ENCODE assay signal across 29 cellular contexts in genomic region chr12:131529196-131530040, GRCh38.
"Had no signal": no experiment of that assay in that cellular context is flagged by ENCODE, and none has a peak within 500 bp of the region (broad histone marks: within the 10 kb centered on the region; RNA-seq: fewer than 3 reads in every experiment).

No MANE protein-coding gene starts in this region.

- H3K4me1 ChIP-seq: parathyroid adenoma, psoas muscle, sigmoid colon, thyroid gland, upper lobe of left lung, vagina had no signal

- ATAC-seq: left colon; psoas muscle; stimulated activated memory B cell treated with anti-CD40 and anti-IgM and Interleukin-4, amounts not matched to agents 10 μg/mL and 1 μg/mL and 100 μg/mL, for 72 hours; stimulated activated naive CD8-positive, alpha-beta T cell treated with anti-CD3 and anti-CD28 coated beads, Interleukin-15, amount 100 ng/mL, for 72 hours had no signal

- H3K27ac ChIP-seq: epithelial cell of prostate, parathyroid adenoma, psoas muscle, sigmoid colon, thyroid gland, upper lobe of left lung, vagina had no signal

- H3K9ac ChIP-seq: parathyroid adenoma had no signal

- H3K4me3 ChIP-seq: psoas muscle, sigmoid colon, thyroid gland, upper lobe of left lung, vagina had no signal

- H3K4me1 Mint-ChIP-seq: activated CD4-positive, alpha-beta T cell treated with anti-CD3 and anti-CD28 coated beads, Interleukin-2, amount 10 ng/mL, durations not matched to agents 7 days and 5 days; stimulated activated memory B cell treated with anti-CD40 and anti-IgM and Interleukin-4, amounts not matched to agents 10 μg/mL and 1 μg/mL and 100 μg/mL, for 72 hours; stimulated activated naive CD8-positive, alpha-beta T cell treated with anti-CD3 and anti-CD28 coated beads, Interleukin-15, amount 100 ng/mL, for 72 hours had no signal

- H3K9me3 ChIP-seq: psoas muscle, sigmoid colon, thyroid gland, upper lobe of left lung, vagina had no signal

- DNase-seq: activated CD4-positive, alpha-beta memory T cell treated with anti-CD3 and anti-CD28 coated beads, Interleukin-2, amount 10 ng/mL, durations not matched to agents 7 days and 5 days; activated CD4-positive, alpha-beta T cell treated with anti-CD3 and anti-CD28 coated beads for 1 hour; activated CD4-positive, alpha-beta T cell treated with anti-CD3 and anti-CD28 coated beads, Interleukin-2, amount 10 ng/mL, durations not matched to agents 7 days and 5 days; activated CD8-positive, alpha-beta memory T cell treated with anti-CD3 and anti-CD28 coated beads, Interleukin-2, amount 50 U/mL, for 48 hours; activated T-cell treated with anti-CD3 and anti-CD28 coated beads, Interleukin-2, amount 50 U/mL, for 24 hours; dermis blood vessel endothelial cell; effector CD8-positive, alpha-beta T cell; glutamatergic neuron; left colon; midbrain; psoas muscle; sigmoid colon; small intestine; stimulated activated CD4-positive, alpha-beta T cell treated with anti-CD3 and anti-CD28 coated beads, Interleukin-1b, Interleukin-23, amount 100 ng/mL, for 48 hours; stimulated activated CD4-positive, alpha-beta T cell treated with anti-CD3 and anti-CD28 coated beads, Interleukin-4, amount 100 ng/mL, for 4 hours; stimulated activated CD8-positive, alpha-beta memory T cell treated with anti-CD3 and anti-CD28 coated beads, Interleukin-4, amount 100 ng/mL, for 48 hours; stimulated activated naive CD8-positive, alpha-beta T cell treated with anti-CD3 and anti-CD28 coated beads, Interleukin-15, amount 100 ng/mL, for 72 hours; substantia nigra; T1000; thyroid gland; upper lobe of left lung had no signal

- H3K27me3 Mint-ChIP-seq: activated CD4-positive, alpha-beta memory T cell treated with anti-CD3 and anti-CD28 coated beads, Interleukin-2, amount 10 ng/mL, durations not matched to agents 7 days and 5 days; activated CD4-positive, alpha-beta T cell treated with anti-CD3 and anti-CD28 coated beads, Interleukin-2, amount 10 ng/mL, durations not matched to agents 7 days and 5 days; activated naive CD4-positive, alpha-beta T cell treated with anti-CD3 and anti-CD28 coated beads, Interleukin-2, amount 50 U/mL, for 24 hours; activated T-cell treated with anti-CD3 and anti-CD28 coated beads, Interleukin-2, amount 50 U/mL, for 24 hours had no signal

- H3K36me3 Mint-ChIP-seq: activated naive CD4-positive, alpha-beta T cell treated with anti-CD3 and anti-CD28 coated beads, Interleukin-2, amount 50 U/mL, for 24 hours; naive thymus-derived CD8-positive, alpha-beta T cell; stimulated activated memory B cell treated with anti-CD40 and anti-IgM and Interleukin-4, amounts not matched to agents 10 μg/mL and 1 μg/mL and 100 μg/mL, for 72 hours had no signal

- H3K9me3 Mint-ChIP-seq: activated CD4-positive, alpha-beta memory T cell treated with anti-CD3 and anti-CD28 coated beads, Interleukin-2, amount 10 ng/mL, durations not matched to agents 7 days and 5 days; activated CD4-positive, alpha-beta T cell treated with anti-CD3 and anti-CD28 coated beads, Interleukin-2, amount 10 ng/mL, durations not matched to agents 7 days and 5 days; activated naive CD4-positive, alpha-beta T cell treated with anti-CD3 and anti-CD28 coated beads, Interleukin-2, amount 50 U/mL, for 24 hours; activated T-cell treated with anti-CD3 and anti-CD28 coated beads, Interleukin-2, amount 50 U/mL, for 24 hours; activated T-helper 2 cell treated with anti-CD3 and anti-CD28 coated beads, Interferon-gamma antibody, Interleukin-2, Interleukin-4, amounts not matched to agents 10 μg/mL and 5 μg/mL and 100 μg/mL, durations not matched to agents 14 hours and 24 hours and 36 hours; naive thymus-derived CD8-positive, alpha-beta T cell; neural crest cell; stimulated activated memory B cell treated with anti-CD40 and anti-IgM and Interleukin-4, amounts not matched to agents 10 μg/mL and 1 μg/mL and 100 μg/mL, for 72 hours; stimulated activated naive CD8-positive, alpha-beta T cell treated with anti-CD3 and anti-CD28 coated beads, Interleukin-15, amount 100 ng/mL, for 72 hours had no signal

- H3K4me3 Mint-ChIP-seq: activated CD4-positive, alpha-beta memory T cell treated with anti-CD3 and anti-CD28 coated beads, Interleukin-2, amount 10 ng/mL, durations not matched to agents 7 days and 5 days; activated CD4-positive, alpha-beta T cell treated with anti-CD3 and anti-CD28 coated beads, Interleukin-2, amount 10 ng/mL, durations not matched to agents 7 days and 5 days; activated naive CD4-positive, alpha-beta T cell treated with anti-CD3 and anti-CD28 coated beads, Interleukin-2, amount 50 U/mL, for 24 hours; activated T-cell treated with anti-CD3 and anti-CD28 coated beads, Interleukin-2, amount 50 U/mL, for 24 hours; naive thymus-derived CD8-positive, alpha-beta T cell; neural crest cell; stimulated activated memory B cell treated with anti-CD40 and anti-IgM and Interleukin-4, amounts not matched to agents 10 μg/mL and 1 μg/mL and 100 μg/mL, for 72 hours; stimulated activated naive CD8-positive, alpha-beta T cell treated with anti-CD3 and anti-CD28 coated beads, Interleukin-15, amount 100 ng/mL, for 72 hours had no signal

- H3K27me3 ChIP-seq: thyroid gland, upper lobe of left lung, vagina had no signal

- H3K36me3 ChIP-seq: sigmoid colon, thyroid gland, upper lobe of left lung, vagina had no signal
